In the genomic region with DNA sequence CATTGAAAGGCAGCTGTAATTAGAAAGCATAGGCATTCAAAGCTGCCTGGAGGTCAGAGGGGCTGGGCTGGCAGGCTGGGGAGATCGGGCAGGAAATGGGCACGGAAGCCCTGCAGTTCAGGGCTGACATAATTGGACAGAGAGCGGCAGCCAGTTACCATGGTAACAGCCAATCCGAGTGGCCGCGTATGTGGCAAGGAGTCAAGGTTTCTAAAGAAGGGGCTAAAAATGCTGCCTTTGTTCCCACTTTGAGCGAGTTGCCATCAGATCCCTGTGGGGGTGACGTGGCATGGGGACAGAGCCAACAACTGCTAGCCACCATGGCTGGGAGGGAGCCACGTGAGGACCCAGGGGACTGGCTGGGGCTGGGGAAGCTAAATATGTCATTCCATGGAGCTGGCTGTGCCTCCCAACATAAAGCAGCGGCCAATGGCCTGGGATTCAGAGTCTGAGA, we compare ENCODE assay signal across 8 cellular contexts. TPM values are rescaled to one million over a fixed set of nuclear protein-coding genes. Genes with fewer than 3 reads are reported as not detected.
DNase-seq lines count a peak whose midpoint lies in the region; ATAC-seq and TF ChIP-seq lines count a peak whose summit lies in the region.

No MANE protein-coding gene starts in this region.

- ATAC-seq in T-helper 17 cell (peak; percentile 71), left colon (no peak)
- peak; percentile 42 to 46 for ATAC-seq in stimulated activated naive B cell treated with anti-CD40 and anti-IgM and Interleukin-4, amounts not matched to agents 10 μg/mL and 1 μg/mL and 100 μg/mL, for 72 hours (replicated peaks)

- peaks cover 22% of the 10 kb centered on the region for H3K4me1 ChIP-seq in ACC112 (ENCODE audit: control insufficient read depth, insufficient read depth, low read length, unreplicated experiment)

- H3K27me3 ChIP-seq in ACC112 (ENCODE audit: insufficient read depth, low read length), result no peaks in the 10 kb centered on the region

- intact Hi-C loops in left colon (cut with DNase I, micrococcal nuclease), result no loop called here

- H3K4me1 Mint-ChIP-seq in HFFc6 (ENCODE audit: low read depth) (peaks cover 11% of the 10 kb centered on the region), T-helper 17 cell (peaks cover 12% of the 10 kb centered on the region)
- peaks cover 7 to 10% of the 10 kb centered on the region in 2 donors for H3K4me1 Mint-ChIP-seq in stimulated activated naive B cell treated with anti-CD40 and anti-IgM and Interleukin-4, amounts not matched to agents 10 μg/mL and 1 μg/mL and 100 μg/mL, for 72 hours

- H3K36me3 Mint-ChIP-seq in HFFc6 (ENCODE audit: low read depth) (no peaks in the 10 kb centered on the region), T-helper 17 cell (ENCODE audit: low read depth) (peaks cover 3% of the 10 kb centered on the region)
- H3K36me3 Mint-ChIP-seq in stimulated activated naive B cell treated with anti-CD40 and anti-IgM and Interleukin-4, amounts not matched to agents 10 μg/mL and 1 μg/mL and 100 μg/mL, for 72 hours, result no peaks in the 10 kb centered on the region

- no peaks in the 10 kb centered on the region for H3K79me2 ChIP-seq in ACC112 (ENCODE audit: control insufficient read depth, insufficient read depth, low read length, unreplicated experiment)

- H3K4me3 Mint-ChIP-seq in HFFc6, result peak overlapping the region; percentile 41
- peak overlapping the region; percentile 80 for H3K4me3 Mint-ChIP-seq in T-helper 17 cell
- H3K4me3 Mint-ChIP-seq in stimulated activated naive B cell treated with anti-CD40 and anti-IgM and Interleukin-4, amounts not matched to agents 10 μg/mL and 1 μg/mL and 100 μg/mL, for 72 hours, result peak overlapping the region in 1 of 2 donors; percentile 5

- DNase-seq in HFFc6, result peak; percentile 21
- DNase-seq in T-helper 17 cell, result no peak
- DNase-seq in cerebellar cortex (ENCODE audit: low spot score), result peak; percentile 98
- peak; percentile 11 to 28 for DNase-seq in left colon
- DNase-seq in stimulated activated naive B cell treated with anti-CD40 and anti-IgM and Interleukin-4, amounts not matched to agents 10 μg/mL and 1 μg/mL and 100 μg/mL, for 72 hours, result no peak
- DNase-seq in DMS53 treated with DMSO at 0.1 percent for 48 hours (lab: John Stamatoyannopoulos, UW; ENCODE audit: unreplicated experiment), result no peak
- DNase-seq in amniotic stem cell (lab: John Stamatoyannopoulos, UW), result no peak

- H3K27ac Mint-ChIP-seq in HFFc6, result peak overlapping the region; percentile 32; the same call in 1 of the 2 replicates
- peak overlapping the region; percentile 61 for H3K27ac Mint-ChIP-seq in T-helper 17 cell
- no peak overlapping the region for H3K27ac Mint-ChIP-seq in stimulated activated naive B cell treated with anti-CD40 and anti-IgM and Interleukin-4, amounts not matched to agents 10 μg/mL and 1 μg/mL and 100 μg/mL, for 72 hours

- no peak for TF ChIP-seq CTCF in HFFc6 (IDR thresholded peaks at IDR 0.05)

- no peaks in the 10 kb centered on the region for H3K9me3 Mint-ChIP-seq in HFFc6
- H3K9me3 Mint-ChIP-seq in stimulated activated naive B cell treated with anti-CD40 and anti-IgM and Interleukin-4, amounts not matched to agents 10 μg/mL and 1 μg/mL and 100 μg/mL, for 72 hours, result no peaks in the 10 kb centered on the region

- H3K9me3 ChIP-seq in T-helper 17 cell (ENCODE audit: control insufficient read depth, low read length, poor library complexity, severe bottlenecking), result no peaks in the 10 kb centered on the region

- H3K27me3 Mint-ChIP-seq in HFFc6 (ENCODE audit: insufficient read depth), result peaks cover 13% of the 10 kb centered on the region
- H3K27me3 Mint-ChIP-seq in T-helper 17 cell, result peaks cover 7% of the 10 kb centered on the region
- peaks cover 22 to 33% of the 10 kb centered on the region in 2 donors for H3K27me3 Mint-ChIP-seq in stimulated activated naive B cell treated with anti-CD40 and anti-IgM and Interleukin-4, amounts not matched to agents 10 μg/mL and 1 μg/mL and 100 μg/mL, for 72 hours

- no peaks in the 10 kb centered on the region for H3K36me3 ChIP-seq in ACC112 (ENCODE audit: insufficient read depth, low read length)

- peak overlapping the region; percentile 58 for H2AFZ ChIP-seq in ACC112 (ENCODE audit: low read length, unreplicated experiment)

- peak overlapping the region; percentile 51 for H3K27ac ChIP-seq in ACC112 (ENCODE audit: low read depth, low read length)

- H3K4me3 ChIP-seq in ACC112 (ENCODE audit: low read depth, low read length), result peak overlapping the region; percentile 45; the same call in 1 of the 2 replicates

RNA-seq across cellular contexts. Expression of a gene that starts 44.7 kb away (rescaled TPM):
- 10 to 100 TPM; 57.7 to 69.9 (median 63.0) TPM for total RNA-seq in HFFc6 (2021; fragmentation: NEBNext Ultra II Directional; extraction: Animal tissue kit (Norgen Biotek cat#: 25700))
- total RNA-seq in T-helper 17 cell (10 to 100 TPM; 89.6 to 92.9 TPM), left colon (10 to 100 TPM; 54.8 to 57.8 TPM)

RNA-seq across cellular contexts. Expression of a gene that starts 51.1 kb away (rescaled TPM):
- 10 to 100 TPM; 25.1 to 32.6 (median 30.0) TPM for total RNA-seq in HFFc6 (2021; fragmentation: NEBNext Ultra II Directional; extraction: Animal tissue kit (Norgen Biotek cat#: 25700))
- total RNA-seq in T-helper 17 cell, result 10 to 100 TPM in 1 of 2 donors, 1 to 10 TPM in 1; 9.5 to 13.2 TPM
- total RNA-seq in left colon, result 10 to 100 TPM; 15.0 to 16.6 TPM

Comparison
In these comparisons a context has a peak if more than half of its experiments do, and no peak if none do; other contexts are left out.
1. DNase-seq: peak in HFFc6 (single experiment), cerebellar cortex (single experiment) and left colon (2 of 2); none in T-helper 17 cell (0 of 3), stimulated activated naive B cell treated with anti-CD40 and anti-IgM and Interleukin-4, amounts not matched to agents 10 μg/mL and 1 μg/mL and 100 μg/mL, for 72 hours (single experiment), DMS53 treated with DMSO at 0.1 percent for 48 hours (single experiment) and amniotic stem cell (single experiment).